In the genomic region with DNA sequence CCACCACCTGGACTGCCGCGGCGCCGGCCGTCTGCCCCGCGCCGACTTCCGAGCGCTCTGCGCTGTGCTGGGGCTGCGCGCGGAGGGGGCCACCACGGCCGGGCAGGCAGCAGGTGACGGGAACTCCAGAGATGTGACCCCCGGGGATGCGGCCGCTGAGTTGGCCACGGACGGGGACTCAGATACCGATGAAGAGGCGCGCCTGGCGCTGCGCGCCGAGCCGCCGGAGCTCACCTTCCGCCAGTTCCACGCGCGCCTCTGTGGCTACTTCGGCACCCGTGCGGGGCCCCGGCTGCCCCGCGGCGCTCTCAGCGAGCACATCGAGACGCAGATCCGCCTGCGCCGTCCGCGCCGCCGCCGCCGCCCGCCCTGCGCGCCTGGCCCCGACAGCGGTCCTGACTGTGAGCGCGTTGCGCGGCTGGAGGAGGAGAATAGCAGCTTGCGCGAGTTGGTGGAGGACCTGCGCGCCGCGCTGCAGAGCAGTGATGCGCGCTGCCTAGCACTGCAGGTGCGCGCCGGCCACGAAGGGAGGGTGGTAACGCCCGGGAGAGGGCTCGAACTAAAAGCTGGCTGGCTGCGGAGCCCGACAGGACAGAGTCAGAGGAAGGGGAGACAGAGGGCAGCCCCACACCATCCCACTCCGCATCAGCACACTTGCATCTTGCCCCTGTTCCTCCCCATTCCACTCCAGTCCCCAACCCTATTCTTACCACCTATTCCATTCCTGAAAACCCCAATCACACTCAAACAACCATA, we compare ENCODE assay signal across 8 cellular contexts. TPM values are rescaled to one million over a fixed set of nuclear protein-coding genes. Genes with fewer than 3 reads are reported as not detected.
A peak's percentile ranks its signal among the peaks of the same experiment; 100 is the strongest.
DNase-seq lines count a peak whose midpoint lies in the region; ATAC-seq and TF ChIP-seq lines count a peak whose summit lies in the region.

No MANE protein-coding gene starts in this region.

- H3K9me3 ChIP-seq in SJSA1 (replicated peaks) (0 out of 2 replicates have a peak, but pooled peaks cover 3% of the 10 kb centered on the region), endocrine pancreas (ENCODE audit: control insufficient read depth, low read length) (no peaks in the 10 kb centered on the region), neural progenitor cell (ENCODE audit: low read depth) (no peaks in the 10 kb centered on the region)

- peaks cover 16% of the 10 kb centered on the region for H3K27me3 Mint-ChIP-seq in neural progenitor cell (ENCODE audit: insufficient read depth, low read depth)

- H2AFZ ChIP-seq in neural progenitor cell (replicated peaks): peak overlapping the region; percentile 95

- H3K27ac ChIP-seq in SJSA1 (no peak overlapping the region), neural progenitor cell (no peak overlapping the region)

- DNase-seq in EL (peak; percentile 33), SJSA1 (ENCODE audit: low read depth in 1 of 2, low spot score in 2 of 2) (no peak), neural progenitor cell (ENCODE audit: low spot score) (peak; percentile 83)

- H3K9ac ChIP-seq in endocrine pancreas (ENCODE audit: control insufficient read depth, insufficient read depth, low read length) (peak overlapping the region; percentile 39), neural progenitor cell (no peak overlapping the region)

- H3K9me3 Mint-ChIP-seq in neural progenitor cell: no peaks in the 10 kb centered on the region

- TF ChIP-seq CTCF in neural progenitor cell (IDR thresholded peaks at IDR 0.05): no peak

- H3K4me3 ChIP-seq in SJSA1 (peak overlapping the region; percentile 44), endocrine pancreas (ENCODE audit: control insufficient read depth, insufficient read depth, low read length) (peak overlapping the region; percentile 14), neural progenitor cell (peak overlapping the region; percentile 84)

- H3K79me2 ChIP-seq in neural progenitor cell (ENCODE audit: low read depth): no peaks in the 10 kb centered on the region

- H3F3A ChIP-seq in neural progenitor cell (ENCODE audit: low read depth): peaks cover 52% of the 10 kb centered on the region

- ATAC-seq in HG03565 (IDR thresholded peaks at IDR 0.05; ENCODE audit: unreplicated experiment) (no peak), HG03139 (IDR thresholded peaks at IDR 0.05; ENCODE audit: unreplicated experiment) (no peak), HG02938 (IDR thresholded peaks at IDR 0.05; ENCODE audit: unreplicated experiment) (no peak), HG03460 (IDR thresholded peaks at IDR 0.05; ENCODE audit: unreplicated experiment) (no peak)

- peak overlapping the region; percentile 96 for H3K4me2 ChIP-seq in neural progenitor cell

- H3K27me3 ChIP-seq in SJSA1 (replicated peaks) (peaks cover 29% of the 10 kb centered on the region), endocrine pancreas (ENCODE audit: control insufficient read depth, insufficient read depth, low read length) (no peaks in the 10 kb centered on the region), neural progenitor cell (peaks cover 75% of the 10 kb centered on the region)

- peaks cover 18% of the 10 kb centered on the region for H3K36me3 Mint-ChIP-seq in neural progenitor cell

- H3K36me3 ChIP-seq in SJSA1: no peaks in the 10 kb centered on the region
- no peaks in the 10 kb centered on the region for H3K36me3 ChIP-seq in endocrine pancreas (ENCODE audit: control insufficient read depth, insufficient read depth, low read length)
- no peaks in the 10 kb centered on the region for H3K36me3 ChIP-seq in neural progenitor cell

- H3K4me3 Mint-ChIP-seq in neural progenitor cell: peak overlapping the region; percentile 91

- peaks cover 10% of the 10 kb centered on the region for H4K20me1 ChIP-seq in neural progenitor cell (ENCODE audit: low read depth)

- peak overlapping the region; percentile 18 for H3K27ac Mint-ChIP-seq in neural progenitor cell

- H3K4me1 ChIP-seq in SJSA1 (replicated peaks) (peaks cover 52% of the 10 kb centered on the region), endocrine pancreas (ENCODE audit: control insufficient read depth, insufficient read depth, low read length) (peaks cover 7% of the 10 kb centered on the region), neural progenitor cell (peaks cover 34% of the 10 kb centered on the region)

- H3K4me1 Mint-ChIP-seq in neural progenitor cell: peaks cover 67% of the 10 kb centered on the region

RNA-seq across cellular contexts. Expression of gene EFCC1, which starts 0.9 kb away (rescaled TPM):
- 1.5 and 2.8 TPM in 2 replicates for total RNA-seq in SJSA1 (2014; rRNA removed; shearing (Covaris generic))
- 1.1 and 1.5 TPM in 2 replicates for total RNA-seq in neural progenitor cell (ENCODE audit: low replicate concordance)

RNA-seq across cellular contexts. Expression of gene CFAP92, which starts 8.1 kb away (rescaled TPM):
- total RNA-seq in SJSA1 (2014; rRNA removed; shearing (Covaris generic)): 0.71 TPM in 1 of 2 replicates, not detected in the other
- 5.3 and 5.5 TPM in 2 replicates for total RNA-seq in neural progenitor cell (ENCODE audit: low replicate concordance)

RNA-seq across cellular contexts. Expression of gene GP9, which starts 58.6 kb away (rescaled TPM):
- not detected in 2 replicates for total RNA-seq in SJSA1 (2014; rRNA removed; shearing (Covaris generic))
- total RNA-seq in neural progenitor cell (ENCODE audit: low replicate concordance): not detected in 2 replicates

Comparison
In these comparisons a context has a peak if more than half of its experiments do, and no peak if none do; other contexts are left out.
1. DNase-seq: peak in EL (single experiment) and neural progenitor cell (single experiment); none in SJSA1 (0 of 2).
2. H3K4me3 ChIP-seq: peak in every context shown above with its lines; median percentile 84 in neural progenitor cell; 44 in SJSA1; 14 in endocrine pancreas.